ENCODE assay signal across 8 cellular contexts in genomic region chr6:124961784-124962611, GRCh38. TPM values are rescaled to one million over a fixed set of nuclear protein-coding genes. Genes with fewer than 3 reads are reported as not detected.
DNase-seq lines count a peak whose midpoint lies in the region; ATAC-seq and TF ChIP-seq lines count a peak whose summit lies in the region.

Gene RNF217, plus strand, starts transcription at chr6:124962437. Its CDS starts 108 bp downstream, at chr6:124962545.

- H3K4me3 ChIP-seq in HFF-Myc (replicated peaks; ENCODE audit: low read depth, low read length) (peak within 1 kb of the TSS; percentile 66), dorsolateral prefrontal cortex (peak within 1 kb of the TSS; percentile 70 to 93 (median 84))

- no peaks in the 10 kb centered on the region for H3K27me3 ChIP-seq in dorsolateral prefrontal cortex

- in situ Hi-C loops in SK-MEL-5 (cut with HindIII; ENCODE audit: low pct_unique_long_range_greater_than_20kb, low sequenced_read_pairs) = no loop called here

- intact Hi-C loops in dorsolateral prefrontal cortex (cut with DNase I) = loop anchor here (2.0 to 10.0 kb wide), 4 partner anchors 53 to 137 kb away; no protein-coding TSS in a partner anchor

- TF ChIP-seq CTCF in HFF-Myc (IDR thresholded peaks at IDR 0.05; ENCODE audit: low read depth, low read length, missing control alignments) (no peak), dorsolateral prefrontal cortex (IDR thresholded peaks at IDR 0.05 in 54 of 56, conservative IDR thresholded peaks at IDR 0.05 in 2 of 56; ENCODE audit: low read depth in 1 of 56, partially characterized antibody in 56 of 56) (peak in 5 of 56 donors; percentile 11 to 23 (median 17))

- H3K27ac ChIP-seq in dorsolateral prefrontal cortex = peak within 1 kb of the TSS; percentile 69 to 96 (median 89)

- ATAC-seq in GM19328 (IDR thresholded peaks at IDR 0.05; ENCODE audit: unreplicated experiment) = no peak

- DNase-seq in ELF-1 (ENCODE audit: low read depth, low spot score) (peak; percentile 62), HFF-Myc (ENCODE audit: extremely low read depth, low read depth) (no peak), SK-MEL-5 (ENCODE audit: low read depth, low spot score) (peak; percentile 39), dorsolateral prefrontal cortex (peak; percentile 28 to 71 (median 56)), left kidney (ENCODE audit: low read depth, low spot score) (peak; percentile 87)
- peak; percentile 25 for DNase-seq in stimulated activated CD8-positive, alpha-beta memory T cell treated with anti-CD3 and anti-CD28 coated beads, Interleukin-4, amount 100 ng/mL, for 48 hours
- DNase-seq in NK-92 treated with Interleukin-12 subunit alpha and Interleukin-12 subunit beta, amount 100 ng/mL, for 24 hours (lab: John Stamatoyannopoulos, UW) = no peak

RNA-seq across cellular contexts. Expression of gene RNF217, which starts in this region (rescaled TPM):
- 11.0 and 13.0 TPM in 2 replicates for total RNA-seq in SK-MEL-5 (2014; rRNA removed; shearing (Covaris generic))
- 5.0 and 6.4 TPM in 2 replicates for polyA plus RNA-seq in SK-MEL-5 (2015; cell fraction: cytosol; rRNA removed)
- 48.3 and 71.9 TPM in 2 replicates for polyA plus RNA-seq in SK-MEL-5 (2015; cell fraction: nucleus; rRNA removed)
- 10 to 100 TPM; 13.2 to 35.6 (median 22.1) TPM for total RNA-seq in dorsolateral prefrontal cortex

Comparison
In these comparisons a context has a peak if more than half of its experiments do, and no peak if none do; other contexts are left out.
1. DNase-seq: peak in ELF-1 (single experiment), SK-MEL-5 (single experiment), dorsolateral prefrontal cortex (10 of 10), left kidney (single experiment) and stimulated activated CD8-positive, alpha-beta memory T cell treated with anti-CD3 and anti-CD28 coated beads, Interleukin-4, amount 100 ng/mL, for 48 hours (single experiment); none in HFF-Myc (single experiment) and NK-92 treated with Interleukin-12 subunit alpha and Interleukin-12 subunit beta, amount 100 ng/mL, for 24 hours (single experiment).